In genomic region chr14:92690171-92691011, GRCh38 we compare ENCODE assay signal across 8 cellular contexts. TPM values are rescaled to one million over a fixed set of nuclear protein-coding genes. Genes with fewer than 3 reads are reported as not detected.
DNase-seq lines count a peak whose midpoint lies in the region; ATAC-seq and TF ChIP-seq lines count a peak whose summit lies in the region.

No MANE protein-coding gene starts in this region.

- H3K36me3 Mint-ChIP-seq in chondrocyte (ENCODE audit: low read depth) (peaks cover 2% of the 10 kb centered on the region), neural crest cell (ENCODE audit: low read depth) (no peaks in the 10 kb centered on the region)

- in situ Hi-C loops in GM13977 (cut with MboI; ENCODE audit: low pct_unique_long_range_greater_than_20kb, low sequenced_read_pairs, unreplicated experiment) = loop anchor here (25.0 kb wide), 1 partner anchor 553 kb away; no protein-coding TSS in a partner anchor

- TF ChIP-seq CTCF in AG10803 (conservative IDR thresholded peaks at IDR 0.05; ENCODE audit: low read length) = peak; percentile 50
- TF ChIP-seq CTCF in GM13977 (IDR thresholded peaks at IDR 0.05; ENCODE audit: extremely low read depth, insufficient read depth, missing control alignments) = peak; percentile 63
- TF ChIP-seq CTCF in chondrocyte (IDR thresholded peaks at IDR 0.05) = peak; percentile 69
- TF ChIP-seq CTCF in neural crest cell (conservative IDR thresholded peaks at IDR 0.05) = peak; percentile 64

- H3K27ac Mint-ChIP-seq in chondrocyte (ENCODE audit: unreplicated experiment) (no peak overlapping the region), neural crest cell (ENCODE audit: unreplicated experiment) (peak overlapping the region; percentile 27)

- H3K4me3 Mint-ChIP-seq in chondrocyte (ENCODE audit: unreplicated experiment) (no peak overlapping the region), neural crest cell (peak overlapping the region; percentile 38)

- H3K27me3 Mint-ChIP-seq in chondrocyte (ENCODE audit: low read depth) (no peaks in the 10 kb centered on the region), neural crest cell (ENCODE audit: low read depth) (peaks cover 16% of the 10 kb centered on the region)

- H3K4me1 Mint-ChIP-seq in chondrocyte (ENCODE audit: low read depth) = peaks cover 11% of the 10 kb centered on the region
- peaks cover 13% of the 10 kb centered on the region for H3K4me1 Mint-ChIP-seq in neural crest cell

- no peak overlapping the region for H3K4me3 ChIP-seq in AG10803 (ENCODE audit: low read length)

- DNase-seq in AG10803 (ENCODE audit: low read depth) = peak; percentile 46
- DNase-seq in GM13977 (ENCODE audit: low spot score) = no peak
- peak; percentile 56 for DNase-seq in NCI-H460 (ENCODE audit: extremely low read depth, low read depth)
- DNase-seq in chondrocyte (ENCODE audit: low spot score) = peak; percentile 77
- DNase-seq in neural crest cell (ENCODE audit: low read depth, low spot score) = no peak
- DNase-seq in GF-D8 (lab: John Stamatoyannopoulos, UW) = no peak

- H3K9me3 Mint-ChIP-seq in chondrocyte (ENCODE audit: low read depth) (no peaks in the 10 kb centered on the region), neural crest cell (no peaks in the 10 kb centered on the region)

- ATAC-seq in GM19463 (IDR thresholded peaks at IDR 0.05; ENCODE audit: unreplicated experiment) = no peak
- ATAC-seq in GM18861 (IDR thresholded peaks at IDR 0.05; ENCODE audit: unreplicated experiment) = no peak

RNA-seq across cellular contexts. Expression of gene LGMN, which starts 58.0 kb away (rescaled TPM):
- total RNA-seq in NCI-H460 (2014; rRNA removed; shearing (Covaris generic)) = 54.1 and 55.4 TPM in 2 replicates
- polyA plus RNA-seq in NCI-H460 (2014; cell fraction: nucleus; rRNA removed) = 60.3 and 83.9 TPM in 2 replicates
- 72.2 to 134 TPM (median 130 TPM) in 3 replicates for total RNA-seq in chondrocyte
- 35.3 and 37.0 TPM in 2 replicates for total RNA-seq in neural crest cell

Comparison
In these comparisons a context has a peak if more than half of its experiments do, and no peak if none do; other contexts are left out.
1. DNase-seq: peak in AG10803 (single experiment), NCI-H460 (single experiment) and chondrocyte (single experiment); none in GM13977 (single experiment), neural crest cell (single experiment) and GF-D8 (single experiment).
2. Peak in every context shown above with its lines, with median percentiles within 50 percentile points of each other: CTCF ChIP-seq.